ENCODE assay signal across 8 cellular contexts in the genomic region with DNA sequence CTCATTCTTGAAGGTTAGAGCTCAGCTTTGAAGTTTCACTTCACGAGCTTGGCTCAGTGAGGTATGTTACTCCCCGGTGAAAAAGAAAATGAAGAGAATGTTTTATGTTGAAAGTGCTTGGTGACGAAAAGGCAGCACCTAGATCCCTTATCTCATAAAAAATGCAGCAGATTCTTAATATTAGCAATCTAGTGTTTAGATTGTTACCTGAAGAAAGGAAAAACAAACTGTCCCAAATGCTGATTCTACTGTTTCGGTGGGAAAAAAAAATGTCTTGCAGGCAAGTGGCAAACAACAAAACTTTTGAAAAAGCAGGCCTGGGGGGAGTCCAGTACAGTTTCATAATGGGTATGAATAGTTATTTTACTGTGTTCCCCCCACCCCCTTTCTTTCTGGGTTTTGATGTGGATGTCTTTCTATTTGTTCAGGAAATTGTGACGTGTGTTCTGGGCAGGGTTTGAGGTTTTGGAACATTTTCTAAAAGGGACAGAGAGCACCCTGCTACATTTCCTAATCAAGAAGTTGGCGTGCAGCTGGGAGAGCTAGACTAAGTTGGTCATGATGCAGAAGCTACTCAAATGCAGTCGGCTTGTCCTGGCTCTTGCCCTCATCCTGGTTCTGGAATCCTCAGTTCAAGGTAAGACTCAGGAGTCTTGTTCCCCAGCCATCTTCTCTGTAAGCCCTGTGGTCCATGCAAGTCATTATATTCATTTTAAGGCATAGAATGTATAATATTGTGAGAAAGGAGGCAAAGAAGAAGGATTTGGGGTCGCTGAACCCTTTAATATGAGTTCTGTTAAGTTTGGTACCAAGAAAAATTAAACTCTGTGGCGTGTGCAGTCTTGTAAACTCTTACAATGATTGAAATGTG. TPM values are rescaled to one million over a fixed set of nuclear protein-coding genes. Genes with fewer than 3 reads are reported as not detected.
A peak's percentile ranks its signal among the peaks of the same experiment; 100 is the strongest.
DNase-seq lines count a peak whose midpoint lies in the region; ATAC-seq lines count a peak whose summit lies in the region.

A gene with protein sequence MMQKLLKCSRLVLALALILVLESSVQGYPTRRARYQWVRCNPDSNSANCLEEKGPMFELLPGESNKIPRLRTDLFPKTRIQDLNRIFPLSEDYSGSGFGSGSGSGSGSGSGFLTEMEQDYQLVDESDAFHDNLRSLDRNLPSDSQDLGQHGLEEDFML (plus strand): TSS at position 504 of the 871 bp plus-strand sequence. CDS start 55 bp downstream, at position 559.

- intact Hi-C loops in T-helper 1 cell treated with Interleukin-12 subunit alpha and Interleukin-12 subunit beta and Interleukin-4 antibody, amounts not matched to agents 30 ng/mL and 1 ng/mL, for 36 hours (cut with micrococcal nuclease) = loop anchor here (1.0 to 2.0 kb wide), 3 partner anchors 22 to 43 kb away; no protein-coding TSS in a partner anchor

- H3K27ac ChIP-seq in angular gyrus (ENCODE audit: low read depth, low read length) = peak within 1 kb of the TSS; percentile 68

- DNase-seq in inferior parietal cortex (ENCODE audit: extremely low spot score) (peak; percentile 53), NCI-H2029 (lab: John Stamatoyannopoulos, UW) (no peak), NCI-H446 (lab: John Stamatoyannopoulos, UW) (no peak)
- DNase-seq in stimulated activated CD4-positive, alpha-beta T cell treated with anti-CD3 and anti-CD28 coated beads, Interleukin-4, amount 100 ng/mL, for 1 hour = peak; percentile 55

- ATAC-seq in GM18858 (IDR thresholded peaks at IDR 0.05; ENCODE audit: unreplicated experiment) = peak; percentile 32
- ATAC-seq in HG03095 (IDR thresholded peaks at IDR 0.05; ENCODE audit: unreplicated experiment) = peak; percentile 56

RNA-seq across cellular contexts. Expression of the gene that starts here (rescaled TPM):
- 294 and 300 TPM in 2 replicates for total RNA-seq in T-helper 1 cell treated with Interleukin-12 subunit alpha and Interleukin-12 subunit beta and Interleukin-4 antibody, amounts not matched to agents 30 ng/mL and 1 ng/mL, for 36 hours

Comparison
In these comparisons a context has a peak if more than half of its experiments do, and no peak if none do; other contexts are left out.
1. DNase-seq: peak in inferior parietal cortex (single experiment) and stimulated activated CD4-positive, alpha-beta T cell treated with anti-CD3 and anti-CD28 coated beads, Interleukin-4, amount 100 ng/mL, for 1 hour (single experiment); none in NCI-H2029 (single experiment) and NCI-H446 (0 of 2).